29 cellular contexts compared by ENCODE assay signal in genomic region chr22:46983046-46983445, GRCh38.
"Had no signal": no experiment of that assay in that cellular context is flagged by ENCODE, and none has a peak within 500 bp of the region (broad histone marks: within the 10 kb centered on the region; RNA-seq: fewer than 3 reads in every experiment).

No MANE protein-coding gene starts in this region.

- H3K27me3 Mint-ChIP-seq: activated CD4-positive, alpha-beta T cell treated with anti-CD3 and anti-CD28 coated beads, Interleukin-2, amount 10 ng/mL, durations not matched to agents 24 days and 14 days; activated CD8-positive, alpha-beta T cell treated with anti-CD3 and anti-CD28 coated beads for 36 hours; activated naive CD4-positive, alpha-beta T cell treated with anti-CD3 and anti-CD28 coated beads, Interleukin-2, amount 50 U/mL, for 24 hours had no signal

- ATAC-seq: activated CD8-positive, alpha-beta T cell treated with anti-CD3 and anti-CD28 coated beads for 36 hours; activated T-cell treated with anti-CD3 and anti-CD28 coated beads, Interleukin-2, amount 50 U/mL, for 72 hours; K562; Right ventricle myocardium inferior; SK-N-SH treated with all-trans-retinoic acid at 6 μM for 48 hours had no signal

- H3K4me1 Mint-ChIP-seq: activated CD4-positive, alpha-beta T cell treated with anti-CD3 and anti-CD28 coated beads, Interleukin-2, amount 10 ng/mL, durations not matched to agents 24 days and 14 days had no signal

- H3K9me3 Mint-ChIP-seq: activated CD4-positive, alpha-beta T cell treated with anti-CD3 and anti-CD28 coated beads, Interleukin-2, amount 10 ng/mL, durations not matched to agents 24 days and 14 days; activated CD8-positive, alpha-beta T cell treated with anti-CD3 and anti-CD28 coated beads for 36 hours; activated naive CD4-positive, alpha-beta T cell treated with anti-CD3 and anti-CD28 coated beads, Interleukin-2, amount 50 U/mL, for 24 hours; activated T-cell treated with anti-CD3 and anti-CD28 coated beads, Interleukin-2, amount 50 U/mL, for 72 hours; activated T-helper 2 cell treated with anti-CD3 and anti-CD28 coated beads, Interferon-gamma antibody, Interleukin-2, Interleukin-4, amounts not matched to agents 10 μg/mL and 5 μg/mL and 100 μg/mL, durations not matched to agents 14 hours and 24 hours and 36 hours had no signal

- DNase-seq: activated CD4-positive, alpha-beta T cell treated with anti-CD3 and anti-CD28 coated beads, Interleukin-2, amount 10 ng/mL, durations not matched to agents 24 days and 14 days; activated CD4-positive, alpha-beta T cell treated with anti-CD3 and anti-CD28 coated beads, Interleukin-2, amount 50 U/mL, for 4 hours; activated CD8-positive, alpha-beta T cell treated with anti-CD3 and anti-CD28 coated beads for 36 hours; activated gamma-delta T cell; activated naive CD4-positive, alpha-beta T cell treated with Interleukin-2 at 50 U/mL for 16 hours; activated T-cell treated with anti-CD3 and anti-CD28 coated beads, Interleukin-2, amount 50 U/mL, for 1 hour; activated T-cell treated with anti-CD3 and anti-CD28 coated beads, Interleukin-2, amount 50 U/mL, for 72 hours; anterior cingulate cortex; IMR-90; NCI-H1048; NCI-H1105 treated with DMSO at 0.1 percent for 48 hours; NCI-H1436; NCI-H1694; NCI-H1930; NCI-H2081 treated with DMSO at 0.1 percent for 48 hours; NCI-H510A; NCI-H526; NCI-H748 treated with DMSO at 0.1 percent for 48 hours; PC-9; SIG-M5; T-helper 1 cell; T-helper 2 cell; T-helper 9 cell; WERI-Rb-1 had no signal

- H3K4me3 ChIP-seq: K562, PC-9 had no signal

- H3K27ac Mint-ChIP-seq: activated CD4-positive, alpha-beta T cell treated with anti-CD3 and anti-CD28 coated beads, Interleukin-2, amount 10 ng/mL, durations not matched to agents 24 days and 14 days; activated CD8-positive, alpha-beta T cell treated with anti-CD3 and anti-CD28 coated beads for 36 hours; activated naive CD4-positive, alpha-beta T cell treated with anti-CD3 and anti-CD28 coated beads, Interleukin-2, amount 50 U/mL, for 24 hours; activated T-cell treated with anti-CD3 and anti-CD28 coated beads, Interleukin-2, amount 50 U/mL, for 72 hours; activated T-helper 2 cell treated with anti-CD3 and anti-CD28 coated beads, Interferon-gamma antibody, Interleukin-2, Interleukin-4, amounts not matched to agents 10 μg/mL and 5 μg/mL and 100 μg/mL, durations not matched to agents 14 hours and 24 hours and 36 hours had no signal

- H3K4me3 Mint-ChIP-seq: activated CD4-positive, alpha-beta T cell treated with anti-CD3 and anti-CD28 coated beads, Interleukin-2, amount 10 ng/mL, durations not matched to agents 24 days and 14 days; activated CD8-positive, alpha-beta T cell treated with anti-CD3 and anti-CD28 coated beads for 36 hours; activated naive CD4-positive, alpha-beta T cell treated with anti-CD3 and anti-CD28 coated beads, Interleukin-2, amount 50 U/mL, for 24 hours; activated T-cell treated with anti-CD3 and anti-CD28 coated beads, Interleukin-2, amount 50 U/mL, for 72 hours had no signal

- H2AFZ ChIP-seq: PC-9 had no signal

- H3K27ac ChIP-seq: PC-9, WERI-Rb-1 had no signal

- H3K4me2 ChIP-seq: PC-9 had no signal
